8 cellular contexts compared by ENCODE assay signal in genomic region chr3:44439499-44440295, GRCh38. TPM values are rescaled to one million over a fixed set of nuclear protein-coding genes. Genes with fewer than 3 reads are reported as not detected.
DNase-seq lines count a peak whose midpoint lies in the region; ATAC-seq and TF ChIP-seq lines count a peak whose summit lies in the region.

No MANE protein-coding gene starts in this region.

- TF ChIP-seq CTCF in GM13976 (IDR thresholded peaks at IDR 0.05; ENCODE audit: borderline replicate concordance, control extremely low read depth, extremely low read depth, insufficient read depth, missing control alignments), result no peak

- peaks cover 5% of the 10 kb centered on the region; the same call in 1 of the 2 replicates for H3K36me3 ChIP-seq in SK-N-MC (ENCODE audit: insufficient read depth, low read length)

- H3K27ac ChIP-seq in SK-N-MC, result 0 out of 2 replicates have a peak overlapping the region, but pooled peaks have one; percentile 13

- H3K27ac Mint-ChIP-seq in activated naive CD8-positive, alpha-beta T cell treated with anti-CD3 and anti-CD28 coated beads for 36 hours, result peak overlapping the region; percentile 92

- peaks cover 27% of the 10 kb centered on the region for H3K36me3 Mint-ChIP-seq in activated naive CD8-positive, alpha-beta T cell treated with anti-CD3 and anti-CD28 coated beads for 36 hours

- in situ Hi-C loops in GM13976 (cut with MboI; ENCODE audit: low sequenced_read_pairs, unreplicated experiment), result no loop called here

- H3K4me1 Mint-ChIP-seq in activated naive CD8-positive, alpha-beta T cell treated with anti-CD3 and anti-CD28 coated beads for 36 hours, result peaks cover 29% of the 10 kb centered on the region

- no peaks in the 10 kb centered on the region for H3K9me3 Mint-ChIP-seq in activated naive CD8-positive, alpha-beta T cell treated with anti-CD3 and anti-CD28 coated beads for 36 hours

- peak; percentile 92 for ATAC-seq in HG02884 (IDR thresholded peaks at IDR 0.05; ENCODE audit: unreplicated experiment)

- peak overlapping the region; percentile 47 for H3K4me3 Mint-ChIP-seq in activated naive CD8-positive, alpha-beta T cell treated with anti-CD3 and anti-CD28 coated beads for 36 hours

- no peaks in the 10 kb centered on the region for H3K9me3 ChIP-seq in SK-N-MC (ENCODE audit: low read depth, low read length)

- no peak overlapping the region for H3K9ac ChIP-seq in SK-N-MC (ENCODE audit: insufficient read length)

- no peak overlapping the region for H3K4me3 ChIP-seq in SK-N-MC

- no peaks in the 10 kb centered on the region for H3K27me3 Mint-ChIP-seq in activated naive CD8-positive, alpha-beta T cell treated with anti-CD3 and anti-CD28 coated beads for 36 hours

- DNase-seq in GM13976 (ENCODE audit: low spot score) (peak; percentile 81), SK-N-MC (ENCODE audit: low read depth, low spot score) (no peak), kidney tubule cell (ENCODE audit: low spot score) (peak; percentile 17), LoVo (ENCODE audit: low spot score) (no peak), RKO (ENCODE audit: low spot score) (no peak)
- peak; percentile 74 for DNase-seq in activated naive CD8-positive, alpha-beta T cell treated with anti-CD3 and anti-CD28 coated beads for 36 hours
- peak; percentile 73 for DNase-seq in stimulated activated CD4-positive, alpha-beta T cell treated with anti-CD3 and anti-CD28 coated beads, Interleukin-4, amount 100 ng/mL, for 24 hours

RNA-seq across cellular contexts. Expression of gene ZNF445, which starts 37.8 kb away (rescaled TPM):
- 10 to 100 TPM; 12.2 to 13.4 TPM for total RNA-seq in activated naive CD8-positive, alpha-beta T cell treated with anti-CD3 and anti-CD28 coated beads for 36 hours

Comparison
In these comparisons a context has a peak if more than half of its experiments do, and no peak if none do; other contexts are left out.
1. DNase-seq: peak in GM13976 (single experiment), activated naive CD8-positive, alpha-beta T cell treated with anti-CD3 and anti-CD28 coated beads for 36 hours (single experiment), kidney tubule cell (single experiment) and stimulated activated CD4-positive, alpha-beta T cell treated with anti-CD3 and anti-CD28 coated beads, Interleukin-4, amount 100 ng/mL, for 24 hours (single experiment); none in SK-N-MC (single experiment), LoVo (single experiment) and RKO (single experiment).